18 cellular contexts compared by ENCODE assay signal in the genomic region with DNA sequence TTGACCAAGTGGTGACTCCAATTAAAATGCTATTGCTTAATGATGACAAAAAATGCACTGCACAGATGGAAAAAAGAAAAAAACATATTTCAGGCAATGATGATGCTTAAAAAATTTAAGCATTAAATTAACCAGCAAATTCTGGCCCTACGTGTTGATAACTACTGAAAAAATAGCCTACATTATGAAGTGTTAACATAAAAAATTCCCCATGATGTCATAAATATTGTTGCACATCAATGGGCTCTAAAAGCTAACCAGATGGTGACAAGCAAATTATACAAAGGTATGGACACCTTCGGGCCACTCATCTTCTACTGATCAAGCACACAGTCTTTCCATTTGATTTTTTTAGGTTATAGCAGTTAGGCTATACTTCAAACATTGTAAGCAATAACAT.
DNase-seq lines count a peak whose midpoint lies in the region; ATAC-seq, FAIRE-seq and TF ChIP-seq lines count a peak whose summit lies in the region.
"Had no signal": no experiment of that assay in that cellular context is flagged by ENCODE, and none has a peak within 500 bp of the region (broad histone marks: within the 10 kb centered on the region; RNA-seq: fewer than 3 reads in every experiment).

No MANE protein-coding gene starts in this region.

- H3K27me3 Mint-ChIP-seq in chondrocyte (ENCODE audit: low read depth) (no peaks in the 10 kb centered on the region), nephron (ENCODE audit: low read depth) (no peaks in the 10 kb centered on the region)
- H3K27me3 Mint-ChIP-seq in activated CD4-positive, alpha-beta memory T cell treated with anti-CD3 and anti-CD28 coated beads for 36 hours = peaks cover 1% of the 10 kb centered on the region
- H3K27me3 Mint-ChIP-seq: CD4-positive, CD25-positive, alpha-beta regulatory T cell; CD8-positive, alpha-beta memory T cell had no signal

- DNase-seq in GM19239 (ENCODE audit: insufficient read length, low spot score) (no peak), NCI-H69 (lab: John Stamatoyannopoulos, UW) (peak; percentile 32), chondrocyte (ENCODE audit: low spot score) (no peak), left lung (no peak), NCI-H510A (lab: John Stamatoyannopoulos, UW) (no peak)
- DNase-seq in activated CD4-positive, alpha-beta memory T cell treated with anti-CD3 and anti-CD28 coated beads for 36 hours = no peak
- DNase-seq: BE2C; C1 segment of cervical spinal cord; CD4-positive, CD25-positive, alpha-beta regulatory T cell; CD8-positive, alpha-beta memory T cell; COR-L47; GOT3; H7 had no signal

- H3K36me3 ChIP-seq in left lung = no peaks in the 10 kb centered on the region
- H3K36me3 ChIP-seq: BE2C had no signal

- CTCF ChIA-PET in activated CD4-positive, alpha-beta memory T cell treated with anti-CD3 and anti-CD28 coated beads for 36 hours (lab: Charles Lee) = no interaction called here

- no peak overlapping the region for H3K27ac ChIP-seq in left lung

- no peaks in the 10 kb centered on the region for H3K9me3 ChIP-seq in left lung
- H3K9me3 ChIP-seq: BE2C had no signal

- H3K36me3 Mint-ChIP-seq in chondrocyte (ENCODE audit: low read depth) (no peaks in the 10 kb centered on the region), nephron (ENCODE audit: low read depth) (no peaks in the 10 kb centered on the region)
- H3K36me3 Mint-ChIP-seq in activated CD4-positive, alpha-beta memory T cell treated with anti-CD3 and anti-CD28 coated beads for 36 hours = no peaks in the 10 kb centered on the region
- H3K36me3 Mint-ChIP-seq: CD4-positive, CD25-positive, alpha-beta regulatory T cell; CD8-positive, alpha-beta memory T cell had no signal

- no peaks in the 10 kb centered on the region for H3K27me3 ChIP-seq in left lung
- H3K27me3 ChIP-seq: BE2C had no signal

- no peak for ATAC-seq in left lung
- ATAC-seq: K562 had no signal

- FAIRE-seq in GM19239 (lab: Jason Lieb, UNC) = peak; percentile 33
- FAIRE-seq: D721Med, G401.6, GM12892, K562 had no signal

- intact Hi-C loops in left lung (cut with DNase I) = no loop called here
- intact Hi-C loops in activated CD4-positive, alpha-beta memory T cell treated with anti-CD3 and anti-CD28 coated beads for 36 hours (cut with micrococcal nuclease) = no loop called here

- H3K9me3 Mint-ChIP-seq in chondrocyte (ENCODE audit: low read depth) (no peaks in the 10 kb centered on the region), nephron (no peaks in the 10 kb centered on the region)
- H3K9me3 Mint-ChIP-seq in activated CD4-positive, alpha-beta memory T cell treated with anti-CD3 and anti-CD28 coated beads for 36 hours = no peaks in the 10 kb centered on the region
- H3K9me3 Mint-ChIP-seq: CD4-positive, CD25-positive, alpha-beta regulatory T cell; CD8-positive, alpha-beta memory T cell had no signal

- POLR2A ChIA-PET in activated CD4-positive, alpha-beta memory T cell treated with anti-CD3 and anti-CD28 coated beads for 36 hours (lab: Charles Lee) = no interaction called here

- peaks cover 30% of the 10 kb centered on the region for H3K4me1 Mint-ChIP-seq in chondrocyte (ENCODE audit: low read depth)
- H3K4me1 Mint-ChIP-seq in nephron = peaks cover 25% of the 10 kb centered on the region
- H3K4me1 Mint-ChIP-seq in activated CD4-positive, alpha-beta memory T cell treated with anti-CD3 and anti-CD28 coated beads for 36 hours (ENCODE audit: low read depth) = no peaks in the 10 kb centered on the region
- H3K4me1 Mint-ChIP-seq: CD4-positive, CD25-positive, alpha-beta regulatory T cell; CD8-positive, alpha-beta memory T cell had no signal

- H3K27ac Mint-ChIP-seq in chondrocyte (ENCODE audit: unreplicated experiment) (peak overlapping the region; percentile 24), nephron (peak overlapping the region; percentile 9 to 65 (median 35))
- H3K27ac Mint-ChIP-seq in activated CD4-positive, alpha-beta memory T cell treated with anti-CD3 and anti-CD28 coated beads for 36 hours = no peak overlapping the region
- H3K27ac Mint-ChIP-seq: CD4-positive, CD25-positive, alpha-beta regulatory T cell; CD8-positive, alpha-beta memory T cell had no signal

- TF ChIP-seq CTCF in chondrocyte (IDR thresholded peaks at IDR 0.05) = no peak
- TF ChIP-seq CTCF in nephron (IDR thresholded peaks at IDR 0.05; ENCODE audit: unreplicated experiment in 3 of 3) = no peak
- TF ChIP-seq CTCF in left lung (IDR thresholded peaks at IDR 0.05) = no peak

- peaks cover 0 to 2% of the 10 kb centered on the region in 2 donors for H3K4me1 ChIP-seq in left lung

- H3K4me3 ChIP-seq in left lung = no peak overlapping the region
- H3K4me3 ChIP-seq: K562 had no signal

- H3K4me3 Mint-ChIP-seq in chondrocyte (ENCODE audit: unreplicated experiment) = no peak overlapping the region
- H3K4me3 Mint-ChIP-seq in nephron = no peak overlapping the region
- no peak overlapping the region for H3K4me3 Mint-ChIP-seq in activated CD4-positive, alpha-beta memory T cell treated with anti-CD3 and anti-CD28 coated beads for 36 hours
- H3K4me3 Mint-ChIP-seq: CD4-positive, CD25-positive, alpha-beta regulatory T cell; CD8-positive, alpha-beta memory T cell had no signal
